In the genomic region with DNA sequence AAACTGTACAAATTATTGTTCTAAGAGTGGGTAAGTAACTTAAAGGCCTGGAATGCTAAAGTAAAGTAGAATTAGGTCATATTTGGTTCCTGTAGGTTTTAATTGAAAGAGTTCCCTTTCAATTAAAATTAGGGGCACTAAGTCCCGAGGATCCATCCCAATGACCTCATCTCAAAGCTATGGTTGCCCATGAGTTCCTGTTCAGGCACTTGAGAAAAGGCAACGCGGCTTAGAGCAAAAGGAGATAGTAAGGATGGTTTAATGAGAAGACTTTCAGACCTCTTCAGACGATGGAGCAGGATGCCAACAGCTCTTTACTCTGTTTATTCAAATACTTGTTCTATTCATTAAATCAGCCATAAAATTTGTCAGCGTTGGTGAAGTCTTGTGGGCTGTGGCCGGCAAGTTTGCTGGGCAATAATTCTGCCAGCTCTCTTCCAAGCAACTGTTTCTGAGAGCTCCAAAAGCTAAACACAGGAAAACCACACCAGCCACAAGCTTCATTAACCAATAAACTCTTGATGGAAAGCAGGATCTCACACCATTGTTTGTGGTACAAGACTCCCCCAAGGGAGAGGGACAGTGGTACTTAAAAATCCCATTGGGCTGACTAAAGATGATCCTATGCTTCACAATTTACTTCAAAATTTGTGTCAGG, we compare ENCODE assay signal across 10 cellular contexts.
DNase-seq lines count a peak whose midpoint lies in the region; ATAC-seq and TF ChIP-seq lines count a peak whose summit lies in the region.
"Had no signal": no experiment of that assay in that cellular context is flagged by ENCODE, and none has a peak within 500 bp of the region (broad histone marks: within the 10 kb centered on the region; RNA-seq: fewer than 3 reads in every experiment).

No MANE protein-coding gene starts in this region.

- intact Hi-C loops in A673 (cut with micrococcal nuclease; ENCODE audit: unreplicated experiment) = no loop called here

- CTCF ChIA-PET in A673 (lab: Charles Lee) = no interaction called here

- H3K27me3 Mint-ChIP-seq in naive thymus-derived CD8-positive, alpha-beta T cell = peaks cover 0 to 20% (median 2%) of the 10 kb centered on the region in 5 donors
- H3K27me3 Mint-ChIP-seq in activated naive CD8-positive, alpha-beta T cell treated with anti-CD3 and anti-CD28 coated beads, Interleukin-2, amount 50 U/mL, for 24 hours = no peaks in the 10 kb centered on the region

- H3K4me3 ChIP-seq in A673 (ENCODE audit: low read depth, low read length, poor library complexity, severe bottlenecking) = no peak overlapping the region
- H3K4me3 ChIP-seq in GM23248 = no peak overlapping the region
- no peak overlapping the region for H3K4me3 ChIP-seq in fibroblast of villous mesenchyme (ENCODE audit: low read depth, low read length)

- H2AFZ ChIP-seq in GM23248 = no peak overlapping the region

- no peaks in the 10 kb centered on the region for H3K36me3 Mint-ChIP-seq in naive thymus-derived CD8-positive, alpha-beta T cell
- H3K36me3 Mint-ChIP-seq in activated naive CD8-positive, alpha-beta T cell treated with anti-CD3 and anti-CD28 coated beads, Interleukin-2, amount 50 U/mL, for 24 hours (ENCODE audit: low read depth) = no peaks in the 10 kb centered on the region

- no peaks in the 10 kb centered on the region for H3K79me2 ChIP-seq in GM23248 (ENCODE audit: insufficient read depth)

- H3K9ac ChIP-seq in GM23248 = no peak overlapping the region

- H3K9me3 Mint-ChIP-seq in naive thymus-derived CD8-positive, alpha-beta T cell = peaks cover 0 to 4% (median 0%) of the 10 kb centered on the region in 9 donors
- no peaks in the 10 kb centered on the region for H3K9me3 Mint-ChIP-seq in activated naive CD8-positive, alpha-beta T cell treated with anti-CD3 and anti-CD28 coated beads, Interleukin-2, amount 50 U/mL, for 24 hours

- no peak overlapping the region for H3K27ac Mint-ChIP-seq in naive thymus-derived CD8-positive, alpha-beta T cell
- no peak overlapping the region for H3K27ac Mint-ChIP-seq in activated naive CD8-positive, alpha-beta T cell treated with anti-CD3 and anti-CD28 coated beads, Interleukin-2, amount 50 U/mL, for 24 hours

- H3K27ac ChIP-seq in A673 (ENCODE audit: low read depth, low read length, poor library complexity, severe bottlenecking) (no peak overlapping the region), GM23248 (no peak overlapping the region)

- WGBS in GM23248 (ENCODE audit: low coverage in 1 of 2, low lambda C conversion rate in 2 of 2, missing lambda C conversion rate in 2 of 2), 2 experiments = 3 to 4% methylated on average over 6 of the region's 6 CpGs

- no peaks in the 10 kb centered on the region for H3K4me1 ChIP-seq in A673 (ENCODE audit: insufficient read depth, low read length, poor library complexity, severe bottlenecking)
- H3K4me1 ChIP-seq in GM23248 (ENCODE audit: insufficient read depth) = peaks cover 6% of the 10 kb centered on the region; the same call in 1 of the 2 replicates

- H3F3A ChIP-seq in GM23248 (ENCODE audit: insufficient read depth) = peaks cover 6% of the 10 kb centered on the region; the same call in 1 of the 2 replicates

- TF ChIP-seq POLR2A in erythroblast (IDR thresholded peaks at IDR 0.05; ENCODE audit: low read length) = no peak

- H3K4me2 ChIP-seq in GM23248 (ENCODE audit: unreplicated experiment) = no peak overlapping the region

- no peak overlapping the region for H3K4me3 Mint-ChIP-seq in naive thymus-derived CD8-positive, alpha-beta T cell
- no peak overlapping the region for H3K4me3 Mint-ChIP-seq in activated naive CD8-positive, alpha-beta T cell treated with anti-CD3 and anti-CD28 coated beads, Interleukin-2, amount 50 U/mL, for 24 hours

- no peaks in the 10 kb centered on the region for H4K20me1 ChIP-seq in GM23248 (ENCODE audit: insufficient read depth)

- H3K9me3 ChIP-seq in A673 (ENCODE audit: low read depth, low read length, poor library complexity, severe bottlenecking) (no peaks in the 10 kb centered on the region), GM23248 (ENCODE audit: low read depth) (no peaks in the 10 kb centered on the region)

- in situ Hi-C loops in GM23248 (cut with MboI) = no loop called here

- no peak for TF ChIP-seq CTCF in A673 (conservative IDR thresholded peaks at IDR 0.05; ENCODE audit: low read depth, low read length)
- no peak for TF ChIP-seq CTCF in fibroblast of villous mesenchyme (IDR thresholded peaks at IDR 0.05; ENCODE audit: insufficient read depth, low read depth, low read length)

- POLR2A ChIA-PET in A673 (lab: Charles Lee; ENCODE audit: low non-redundant PET) = no interaction called here
- POLR2A ChIA-PET in naive thymus-derived CD8-positive, alpha-beta T cell (lab: Charles Lee) = no interaction called here

- H3K36me3 ChIP-seq in A673 (ENCODE audit: insufficient read depth, low read length, poor library complexity, severe bottlenecking) (no peaks in the 10 kb centered on the region), GM23248 (ENCODE audit: low read depth) (no peaks in the 10 kb centered on the region)

- DNase-seq in A673 (ENCODE audit: low spot score) = peak; percentile 11
- peak; percentile 33 for DNase-seq in GM23248
- DNase-seq in NCI-H446 treated with DMSO at 0.1 percent for 48 hours (lab: John Stamatoyannopoulos, UW) = peak; percentile 71
- peak; percentile 94 for DNase-seq in fibroblast of villous mesenchyme (ENCODE audit: low read depth)
- no peak for DNase-seq in erythroblast (lab: John Stamatoyannopoulos, UW)
- DNase-seq in naive thymus-derived CD8-positive, alpha-beta T cell = no peak
- no peak for DNase-seq in activated naive CD8-positive, alpha-beta T cell treated with anti-CD3 and anti-CD28 coated beads, Interleukin-2, amount 50 U/mL, for 24 hours
- no peak for DNase-seq in stimulated activated naive CD4-positive, alpha-beta T cell treated with Interleukin-2 at 50 U/mL for 16 hours (lab: John Stamatoyannopoulos, UW)
- DNase-seq: left cardiac atrium, right cardiac atrium had no signal

- ATAC-seq in naive thymus-derived CD8-positive, alpha-beta T cell = no peak
- no peak for ATAC-seq in activated naive CD8-positive, alpha-beta T cell treated with anti-CD3 and anti-CD28 coated beads, Interleukin-2, amount 50 U/mL, for 24 hours
- ATAC-seq: left cardiac atrium, right cardiac atrium had no signal

- no peaks in the 10 kb centered on the region for H3K4me1 Mint-ChIP-seq in naive thymus-derived CD8-positive, alpha-beta T cell
- H3K4me1 Mint-ChIP-seq in activated naive CD8-positive, alpha-beta T cell treated with anti-CD3 and anti-CD28 coated beads, Interleukin-2, amount 50 U/mL, for 24 hours = no peaks in the 10 kb centered on the region

- BruUV-seq in A673 (replicated peaks; lab: Mats Ljungman, UMichigan) = no TSS peak

- no peaks in the 10 kb centered on the region for H3K9me2 ChIP-seq in GM23248 (ENCODE audit: insufficient read depth)

- H3K27me3 ChIP-seq in A673 (replicated peaks; ENCODE audit: insufficient read depth, low read depth, low read length, poor library complexity) (peaks cover 5% of the 10 kb centered on the region), GM23248 (replicated peaks; ENCODE audit: insufficient read depth) (no peaks in the 10 kb centered on the region)

Comparison
In these comparisons a context has a peak if more than half of its experiments do, and no peak if none do; other contexts are left out.
1. DNase-seq: peak in A673 (single experiment), GM23248 (single experiment), NCI-H446 treated with DMSO at 0.1 percent for 48 hours (single experiment) and fibroblast of villous mesenchyme (single experiment); none in erythroblast (0 of 2), naive thymus-derived CD8-positive, alpha-beta T cell (0 of 10), activated naive CD8-positive, alpha-beta T cell treated with anti-CD3 and anti-CD28 coated beads, Interleukin-2, amount 50 U/mL, for 24 hours (single experiment) and stimulated activated naive CD4-positive, alpha-beta T cell treated with Interleukin-2 at 50 U/mL for 16 hours (single experiment).